Comparison of ENCODE assay signal across 23 cellular contexts in genomic region chr17:48809182-48809581, GRCh38. TPM values are rescaled to one million over a fixed set of nuclear protein-coding genes. Genes with fewer than 3 reads are reported as not detected.
"Had no signal": no experiment of that assay in that cellular context is flagged by ENCODE, and none has a peak within 500 bp of the region (broad histone marks: within the 10 kb centered on the region; RNA-seq: fewer than 3 reads in every experiment).

No MANE protein-coding gene starts in this region.

- H3K9me3 ChIP-seq: right atrium auricular region had no signal

- ATAC-seq: activated CD8-positive, alpha-beta T cell treated with anti-CD3 and anti-CD28 coated beads, Interleukin-2, amount 10 ng/mL, durations not matched to agents 7 days and 5 days; natural killer cell treated with Interleukin-12 subunit alpha and Interleukin-12 subunit beta and Interleukin-15 and Interleukin-18, amount 100 ng/mL, for 72 hours; T-helper 17 cell had no signal

- H3K27ac Mint-ChIP-seq: activated B cell treated with CpG ODN at 0.5 μM for 24 hours; activated CD8-positive, alpha-beta T cell treated with anti-CD3 and anti-CD28 coated beads, Interleukin-2, amount 10 ng/mL, durations not matched to agents 7 days and 5 days; activated naive CD8-positive, alpha-beta T cell treated with anti-CD3 and anti-CD28 coated beads for 36 hours; dendritic cell treated with granulocyte-macrophage colony-stimulating factor and Interleukin-4, amounts not matched to agents 40 ng/mL and 50 ng/mL, for 4 days; immature natural killer cell; natural killer cell treated with Interleukin-12 subunit alpha and Interleukin-12 subunit beta and Interleukin-15 and Interleukin-18, amount 100 ng/mL, for 72 hours; T-helper 17 cell had no signal

- H3K36me3 ChIP-seq: brain microvascular endothelial cell, right atrium auricular region had no signal

- H3K36me3 Mint-ChIP-seq: activated naive CD8-positive, alpha-beta T cell treated with anti-CD3 and anti-CD28 coated beads for 36 hours; immature natural killer cell; natural killer cell treated with Interleukin-12 subunit alpha and Interleukin-12 subunit beta and Interleukin-15 and Interleukin-18, amount 100 ng/mL, for 72 hours had no signal

- DNase-seq: activated B cell treated with CpG ODN at 0.5 μM for 24 hours; activated CD4-positive, alpha-beta T cell treated with anti-CD3 and anti-CD28 coated beads for 48 hours; activated CD8-positive, alpha-beta memory T cell treated with anti-CD3 and anti-CD28 coated beads, Interleukin-2, amount 50 U/mL, for 4 hours; activated CD8-positive, alpha-beta T cell treated with anti-CD3 and anti-CD28 coated beads, Interleukin-2, amount 10 ng/mL, durations not matched to agents 7 days and 5 days; activated gamma-delta T cell treated with Interleukin-2 at 50 U/mL for 16 hours; activated naive CD8-positive, alpha-beta T cell treated with anti-CD3 and anti-CD28 coated beads for 36 hours; anterior cingulate cortex; brain microvascular endothelial cell; effector memory CD4-positive, alpha-beta T cell; foreskin melanocyte; immature natural killer cell; nucleus accumbens; stimulated activated CD4-positive, alpha-beta T cell treated with anti-CD3 and anti-CD28 coated beads, Interleukin-4, amount 100 ng/mL, for 24 hours; stimulated activated naive CD4-positive, alpha-beta T cell; substantia nigra; T-helper 17 cell; trophoblast cell had no signal

- H3K4me3 ChIP-seq: right atrium auricular region had no signal

- H3K27ac ChIP-seq: brain microvascular endothelial cell, right atrium auricular region had no signal

- H3K4me3 Mint-ChIP-seq: activated B cell treated with CpG ODN at 0.5 μM for 24 hours; activated CD8-positive, alpha-beta T cell treated with anti-CD3 and anti-CD28 coated beads, Interleukin-2, amount 10 ng/mL, durations not matched to agents 7 days and 5 days; activated naive CD8-positive, alpha-beta T cell treated with anti-CD3 and anti-CD28 coated beads for 36 hours; dendritic cell treated with granulocyte-macrophage colony-stimulating factor and Interleukin-4, amounts not matched to agents 40 ng/mL and 50 ng/mL, for 4 days; immature natural killer cell; natural killer cell treated with Interleukin-12 subunit alpha and Interleukin-12 subunit beta and Interleukin-15 and Interleukin-18, amount 100 ng/mL, for 72 hours; T-helper 17 cell had no signal

- H3K4me1 Mint-ChIP-seq: activated naive CD8-positive, alpha-beta T cell treated with anti-CD3 and anti-CD28 coated beads for 36 hours; immature natural killer cell had no signal

- H3K27me3 ChIP-seq: right atrium auricular region had no signal

- H3K9me3 Mint-ChIP-seq: activated B cell treated with CpG ODN at 0.5 μM for 24 hours; activated naive CD8-positive, alpha-beta T cell treated with anti-CD3 and anti-CD28 coated beads for 36 hours; dendritic cell treated with granulocyte-macrophage colony-stimulating factor and Interleukin-4, amounts not matched to agents 40 ng/mL and 50 ng/mL, for 4 days; immature natural killer cell; natural killer cell treated with Interleukin-12 subunit alpha and Interleukin-12 subunit beta and Interleukin-15 and Interleukin-18, amount 100 ng/mL, for 72 hours had no signal

RNA-seq across cellular contexts. Expression of gene TTLL6, which starts 7.8 kb away (rescaled TPM):
- total RNA-seq: activated B cell treated with CpG ODN at 0.5 μM for 24 hours; activated CD8-positive, alpha-beta T cell treated with anti-CD3 and anti-CD28 coated beads, Interleukin-2, amount 10 ng/mL, durations not matched to agents 7 days and 5 days; activated naive CD8-positive, alpha-beta T cell treated with anti-CD3 and anti-CD28 coated beads for 36 hours; lung microvascular endothelial cell; natural killer cell treated with Interleukin-12 subunit alpha and Interleukin-12 subunit beta and Interleukin-15 and Interleukin-18, amount 100 ng/mL, for 72 hours; right atrium auricular region; skeletal muscle tissue; T-helper 17 cell had no signal
- polyA plus RNA-seq: fibroblast of lung, immature natural killer cell had no signal
